In genomic region chr9:107973451-107973850, GRCh38 we compare ENCODE assay signal across 36 cellular contexts.
"Had no signal": no experiment of that assay in that cellular context is flagged by ENCODE, and none has a peak within 500 bp of the region (broad histone marks: within the 10 kb centered on the region; RNA-seq: fewer than 3 reads in every experiment).

No MANE protein-coding gene starts in this region.

- H3K4me3 ChIP-seq: adrenal gland, body of pancreas, cardiac muscle cell, coronary artery, gastrocnemius medialis, heart left ventricle had no signal

- H3K9me3 Mint-ChIP-seq: activated CD4-positive, alpha-beta memory T cell treated with anti-CD3 and anti-CD28 coated beads for 36 hours; activated naive CD4-positive, alpha-beta T cell treated with anti-CD3 and anti-CD28 coated beads for 36 hours; activated T-helper 1 cell treated with anti-CD3 and anti-CD28 coated beads, Interleukin-12 subunit alpha, Interleukin-12 subunit beta, Interleukin-2, Interleukin-4 antibody, amounts not matched to agents 30 ng/mL and 10 ng/mL and 1 ng/mL, durations not matched to agents 14 hours and 24 hours and 36 hours; dendritic cell treated with granulocyte-macrophage colony-stimulating factor and Interleukin-4, amounts not matched to agents 40 ng/mL and 50 ng/mL, for 4 days had no signal

- H3K36me3 Mint-ChIP-seq: activated CD4-positive, alpha-beta memory T cell treated with anti-CD3 and anti-CD28 coated beads for 36 hours; activated CD8-positive, alpha-beta memory T cell treated with anti-CD3 and anti-CD28 coated beads, Interleukin-2, amount 10 ng/mL, durations not matched to agents 7 days and 5 days; activated naive CD4-positive, alpha-beta T cell treated with anti-CD3 and anti-CD28 coated beads, Interleukin-2, amount 50 U/mL, for 24 hours; activated naive CD8-positive, alpha-beta T cell treated with anti-CD3 and anti-CD28 coated beads for 36 hours had no signal

- H3K27me3 Mint-ChIP-seq: activated CD4-positive, alpha-beta memory T cell treated with anti-CD3 and anti-CD28 coated beads for 36 hours; activated CD4-positive, alpha-beta T cell treated with anti-CD3 and anti-CD28 coated beads for 36 hours; activated CD4-positive, alpha-beta T cell treated with anti-CD3 and anti-CD28 coated beads, Interleukin-2, amount 10 ng/mL, durations not matched to agents 24 days and 14 days; activated CD8-positive, alpha-beta memory T cell treated with anti-CD3 and anti-CD28 coated beads, Interleukin-2, amount 10 ng/mL, durations not matched to agents 7 days and 5 days; activated naive CD4-positive, alpha-beta T cell treated with anti-CD3 and anti-CD28 coated beads, Interleukin-2, amount 50 U/mL, for 24 hours; activated naive CD8-positive, alpha-beta T cell treated with anti-CD3 and anti-CD28 coated beads for 36 hours; activated naive CD8-positive, alpha-beta T cell treated with anti-CD3 and anti-CD28 coated beads, Interleukin-2, amount 50 U/mL, for 24 hours; dendritic cell treated with granulocyte-macrophage colony-stimulating factor and Interleukin-4, amounts not matched to agents 40 ng/mL and 50 ng/mL, for 4 days; effector memory CD8-positive, alpha-beta T cell had no signal

- H3K4me3 Mint-ChIP-seq: activated CD4-positive, alpha-beta memory T cell treated with anti-CD3 and anti-CD28 coated beads for 36 hours; activated CD4-positive, alpha-beta T cell treated with anti-CD3 and anti-CD28 coated beads for 36 hours; activated CD4-positive, alpha-beta T cell treated with anti-CD3 and anti-CD28 coated beads, Interleukin-2, amount 10 ng/mL, durations not matched to agents 24 days and 14 days; activated CD8-positive, alpha-beta memory T cell treated with anti-CD3 and anti-CD28 coated beads, Interleukin-2, amount 10 ng/mL, durations not matched to agents 7 days and 5 days; activated CD8-positive, alpha-beta T cell treated with anti-CD3 and anti-CD28 coated beads, Interleukin-2, amount 10 ng/mL, durations not matched to agents 7 days and 5 days; activated naive CD4-positive, alpha-beta T cell treated with anti-CD3 and anti-CD28 coated beads for 36 hours; activated naive CD4-positive, alpha-beta T cell treated with anti-CD3 and anti-CD28 coated beads, Interleukin-2, amount 50 U/mL, for 24 hours; activated naive CD8-positive, alpha-beta T cell treated with anti-CD3 and anti-CD28 coated beads for 36 hours; activated naive CD8-positive, alpha-beta T cell treated with anti-CD3 and anti-CD28 coated beads, Interleukin-2, amount 50 U/mL, for 24 hours; activated T-helper 1 cell treated with anti-CD3 and anti-CD28 coated beads, Interleukin-12 subunit alpha, Interleukin-12 subunit beta, Interleukin-2, Interleukin-4 antibody, amounts not matched to agents 30 ng/mL and 10 ng/mL and 1 ng/mL, durations not matched to agents 14 hours and 24 hours and 36 hours; dendritic cell treated with granulocyte-macrophage colony-stimulating factor and Interleukin-4, amounts not matched to agents 40 ng/mL and 50 ng/mL, for 4 days; effector memory CD8-positive, alpha-beta T cell had no signal

- H3K27me3 ChIP-seq: adrenal gland, body of pancreas, cardiac muscle cell, foreskin keratinocyte, gastrocnemius medialis, heart left ventricle had no signal

- H3K27ac Mint-ChIP-seq: activated CD4-positive, alpha-beta memory T cell treated with anti-CD3 and anti-CD28 coated beads for 36 hours; activated CD4-positive, alpha-beta T cell treated with anti-CD3 and anti-CD28 coated beads for 36 hours; activated CD4-positive, alpha-beta T cell treated with anti-CD3 and anti-CD28 coated beads, Interleukin-2, amount 10 ng/mL, durations not matched to agents 24 days and 14 days; activated CD8-positive, alpha-beta memory T cell treated with anti-CD3 and anti-CD28 coated beads, Interleukin-2, amount 10 ng/mL, durations not matched to agents 7 days and 5 days; activated CD8-positive, alpha-beta T cell treated with anti-CD3 and anti-CD28 coated beads, Interleukin-2, amount 10 ng/mL, durations not matched to agents 7 days and 5 days; activated naive CD4-positive, alpha-beta T cell treated with anti-CD3 and anti-CD28 coated beads for 36 hours; activated naive CD4-positive, alpha-beta T cell treated with anti-CD3 and anti-CD28 coated beads, Interleukin-2, amount 50 U/mL, for 24 hours; activated naive CD8-positive, alpha-beta T cell treated with anti-CD3 and anti-CD28 coated beads for 36 hours; activated naive CD8-positive, alpha-beta T cell treated with anti-CD3 and anti-CD28 coated beads, Interleukin-2, amount 50 U/mL, for 24 hours; activated T-helper 1 cell treated with anti-CD3 and anti-CD28 coated beads, Interleukin-12 subunit alpha, Interleukin-12 subunit beta, Interleukin-2, Interleukin-4 antibody, amounts not matched to agents 30 ng/mL and 10 ng/mL and 1 ng/mL, durations not matched to agents 14 hours and 24 hours and 36 hours; activated T-helper 2 cell treated with anti-CD3 and anti-CD28 coated beads, Interferon-gamma antibody, Interleukin-2, Interleukin-4, amounts not matched to agents 10 μg/mL and 5 μg/mL and 100 μg/mL, durations not matched to agents 14 hours and 24 hours and 36 hours; dendritic cell treated with granulocyte-macrophage colony-stimulating factor and Interleukin-4, amounts not matched to agents 40 ng/mL and 50 ng/mL, for 4 days; effector memory CD8-positive, alpha-beta T cell had no signal

- ATAC-seq: activated CD4-positive, alpha-beta T cell treated with anti-CD3 and anti-CD28 coated beads for 36 hours; activated CD8-positive, alpha-beta memory T cell treated with anti-CD3 and anti-CD28 coated beads, Interleukin-2, amount 10 ng/mL, durations not matched to agents 7 days and 5 days; activated CD8-positive, alpha-beta T cell treated with anti-CD3 and anti-CD28 coated beads, Interleukin-2, amount 10 ng/mL, durations not matched to agents 7 days and 5 days; activated naive CD8-positive, alpha-beta T cell treated with anti-CD3 and anti-CD28 coated beads, Interleukin-2, amount 50 U/mL, for 24 hours; body of pancreas; effector memory CD8-positive, alpha-beta T cell; foreskin keratinocyte; gastrocnemius medialis; heart left ventricle had no signal

- H3K4me1 Mint-ChIP-seq: activated CD4-positive, alpha-beta T cell treated with anti-CD3 and anti-CD28 coated beads for 36 hours; activated CD4-positive, alpha-beta T cell treated with anti-CD3 and anti-CD28 coated beads, Interleukin-2, amount 10 ng/mL, durations not matched to agents 24 days and 14 days; activated CD8-positive, alpha-beta memory T cell treated with anti-CD3 and anti-CD28 coated beads, Interleukin-2, amount 10 ng/mL, durations not matched to agents 7 days and 5 days; activated naive CD4-positive, alpha-beta T cell treated with anti-CD3 and anti-CD28 coated beads, Interleukin-2, amount 50 U/mL, for 24 hours; activated naive CD8-positive, alpha-beta T cell treated with anti-CD3 and anti-CD28 coated beads for 36 hours; activated naive CD8-positive, alpha-beta T cell treated with anti-CD3 and anti-CD28 coated beads, Interleukin-2, amount 50 U/mL, for 24 hours had no signal

- H3K36me3 ChIP-seq: adrenal gland, cardiac muscle cell, gastrocnemius medialis, heart left ventricle had no signal

- DNase-seq: activated CD4-positive, alpha-beta memory T cell treated with anti-CD3 and anti-CD28 coated beads for 36 hours; activated CD4-positive, alpha-beta T cell treated with anti-CD3 and anti-CD28 coated beads for 36 hours; activated CD4-positive, alpha-beta T cell treated with anti-CD3 and anti-CD28 coated beads, Interleukin-2, amount 10 ng/mL, durations not matched to agents 24 days and 14 days; activated CD4-positive, CD25-positive, alpha-beta regulatory T cell; activated CD4-positive, CD25-positive, alpha-beta regulatory T cell treated with anti-CD3 and anti-CD28 coated beads, Interleukin-2, amount 50 U/mL, for 72 hours; activated CD8-positive, alpha-beta memory T cell treated with anti-CD3 and anti-CD28 coated beads, Interleukin-2, amount 10 ng/mL, durations not matched to agents 7 days and 5 days; activated CD8-positive, alpha-beta memory T cell treated with anti-CD3 and anti-CD28 coated beads, Interleukin-2, amount 50 U/mL, for 4 hours; activated CD8-positive, alpha-beta T cell treated with anti-CD3 and anti-CD28 coated beads, Interleukin-2, amount 10 ng/mL, durations not matched to agents 7 days and 5 days; activated effector memory CD4-positive, alpha-beta T cell treated with anti-CD3 and anti-CD28 coated beads, Interleukin-2, amount 50 U/mL, for 16 hours; activated naive CD4-positive, alpha-beta T cell treated with anti-CD3 and anti-CD28 coated beads for 36 hours; activated naive CD8-positive, alpha-beta T cell treated with anti-CD3 and anti-CD28 coated beads for 36 hours; activated naive CD8-positive, alpha-beta T cell treated with anti-CD3 and anti-CD28 coated beads, Interleukin-2, amount 50 U/mL, for 24 hours; activated T-cell treated with anti-CD3 and anti-CD28 coated beads, Interleukin-2, amount 50 U/mL, for 1 hour; activated T-cell treated with anti-CD3 and anti-CD28 coated beads, Interleukin-2, amount 50 U/mL, for 48 hours; adrenal gland; amygdala; aorta; body of pancreas; central memory CD4-positive, alpha-beta T cell; cerebellar nuclear complex; effector CD4-positive, alpha-beta T cell; effector memory CD8-positive, alpha-beta T cell; erythroblast; foreskin keratinocyte; gastrocnemius medialis; glutamatergic neuron; heart left ventricle; hypothalamus; T-helper 1 cell; T-helper 2 cell had no signal

- H3K4me1 ChIP-seq: body of pancreas, foreskin keratinocyte had no signal

- H3K9me3 ChIP-seq: adrenal gland, body of pancreas, gastrocnemius medialis, heart left ventricle had no signal

- H3K27ac ChIP-seq: adrenal gland, body of pancreas, cardiac muscle cell, coronary artery, foreskin keratinocyte, gastrocnemius medialis, heart left ventricle had no signal
